Comparison of ENCODE assay signal across 1 cellular context in the genomic region with DNA sequence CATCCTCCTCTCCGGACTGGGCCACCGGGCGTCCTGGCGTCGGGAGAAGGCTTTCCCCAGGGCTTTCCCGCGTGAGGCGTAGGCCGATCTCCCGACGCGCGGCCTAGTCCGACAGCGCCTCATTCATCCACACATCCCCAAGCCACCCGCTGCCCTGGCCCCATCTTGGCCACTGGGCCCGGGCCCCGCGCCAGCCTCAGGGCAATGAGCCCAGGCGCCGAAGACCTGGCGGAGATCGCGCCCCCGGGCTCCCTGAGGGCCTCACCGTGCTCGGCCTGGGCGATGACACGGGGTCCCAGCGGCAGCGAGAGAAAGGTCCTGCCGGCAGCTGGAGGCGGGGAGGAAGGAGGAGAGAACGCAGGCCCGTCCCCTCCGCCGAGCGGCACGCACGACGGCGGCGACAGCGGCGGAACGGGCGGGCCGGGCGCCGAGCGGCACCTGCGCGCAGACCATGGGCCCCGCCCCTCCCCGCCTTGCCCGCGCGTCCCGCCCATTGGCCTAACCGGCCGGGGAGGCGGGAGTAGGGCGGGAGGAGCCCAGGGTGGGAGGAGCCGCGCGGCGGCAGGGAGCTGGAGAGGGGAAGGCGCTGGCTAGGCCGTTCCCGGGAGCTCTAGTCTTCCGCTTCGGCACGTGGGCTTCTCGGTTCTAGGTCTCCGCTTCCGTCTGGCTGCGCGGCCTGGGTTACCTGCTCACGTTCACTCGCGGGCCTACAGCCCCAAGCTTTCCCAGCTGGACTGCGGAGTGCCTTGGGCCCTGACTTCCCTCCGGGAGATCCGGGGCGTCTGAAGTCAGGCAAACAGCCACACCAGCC.
A peak's percentile ranks its signal among the peaks of the same experiment; 100 is the strongest.
TF ChIP-seq lines count a peak whose summit lies in the region.

Gene OLA1 (minus strand): TSS at position 346 of the 811 bp plus-strand sequence. CDS start 1,717 bp downstream, outside the sequence.

TF ChIP-seq in GM12878, 131 proteins besides CTCF, POLR2A, EP300 and RAD21 (continued from another document):
- 0 out of 2 replicates have a peak, but pooled peaks have one; percentile 21 for TF ChIP-seq TCF12 (IDR thresholded peaks at IDR 0.05; ENCODE audit: low read depth, low read length)
- TF ChIP-seq RELB (IDR thresholded peaks at IDR 0.05; ENCODE audit: low read depth): peak; percentile 42
- TF ChIP-seq NBN (IDR thresholded peaks at IDR 0.05): peak; percentile 55
- TF ChIP-seq, protein P1, sequence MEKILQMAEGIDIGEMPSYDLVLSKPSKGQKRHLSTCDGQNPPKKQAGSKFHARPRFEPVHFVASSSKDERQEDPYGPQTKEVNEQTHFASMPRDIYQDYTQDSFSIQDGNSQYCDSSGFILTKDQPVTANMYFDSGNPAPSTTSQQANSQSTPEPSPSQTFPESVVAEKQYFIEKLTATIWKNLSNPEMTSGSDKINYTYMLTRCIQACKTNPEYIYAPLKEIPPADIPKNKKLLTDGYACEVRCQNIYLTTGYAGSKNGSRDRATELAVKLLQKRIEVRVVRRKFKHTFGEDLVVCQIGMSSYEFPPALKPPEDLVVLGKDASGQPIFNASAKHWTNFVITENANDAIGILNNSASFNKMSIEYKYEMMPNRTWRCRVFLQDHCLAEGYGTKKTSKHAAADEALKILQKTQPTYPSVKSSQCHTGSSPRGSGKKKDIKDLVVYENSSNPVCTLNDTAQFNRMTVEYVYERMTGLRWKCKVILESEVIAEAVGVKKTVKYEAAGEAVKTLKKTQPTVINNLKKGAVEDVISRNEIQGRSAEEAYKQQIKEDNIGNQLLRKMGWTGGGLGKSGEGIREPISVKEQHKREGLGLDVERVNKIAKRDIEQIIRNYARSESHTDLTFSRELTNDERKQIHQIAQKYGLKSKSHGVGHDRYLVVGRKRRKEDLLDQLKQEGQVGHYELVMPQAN (conservative IDR thresholded peaks at IDR 0.05): peak; percentile 80
- peak; percentile 60 for TF ChIP-seq KLF5 (IDR thresholded peaks at IDR 0.05; ENCODE audit: partially characterized antibody)
- TF ChIP-seq CREM (IDR thresholded peaks at IDR 0.05; ENCODE audit: low read depth): peak; percentile 21; the same call in 1 of the 2 replicates
- 0 out of 2 replicates have a peak, but pooled peaks have one; percentile 15 for TF ChIP-seq YY1 (IDR thresholded peaks at IDR 0.05; ENCODE audit: low read depth, low read length)
- no peak for TF ChIP-seq TARDBP (IDR thresholded peaks at IDR 0.05; ENCODE audit: borderline replicate concordance)
- peak; percentile 37; the same call in 1 of the 2 replicates for TF ChIP-seq NRF1 (conservative IDR thresholded peaks at IDR 0.05; ENCODE audit: low read depth, low read length)
- TF ChIP-seq RCOR1 (conservative IDR thresholded peaks at IDR 0.05; ENCODE audit: low read depth, low read length): peak; percentile 79; the same call in 1 of the 2 replicates
